16 cellular contexts compared by ENCODE assay signal in genomic region chr11:113618360-113618759, GRCh38.
A peak's percentile ranks its signal among the peaks of the same experiment; 100 is the strongest.
DNase-seq lines count a peak whose midpoint lies in the region; ATAC-seq and TF ChIP-seq lines count a peak whose summit lies in the region.
"Had no signal": no experiment of that assay in that cellular context is flagged by ENCODE, and none has a peak within 500 bp of the region (broad histone marks: within the 10 kb centered on the region; RNA-seq: fewer than 3 reads in every experiment).

No MANE protein-coding gene starts in this region.

- H3K27me3 ChIP-seq in ascending aorta, result no peaks in the 10 kb centered on the region
- no peaks in the 10 kb centered on the region for H3K27me3 ChIP-seq in tibial artery

- no peaks in the 10 kb centered on the region for H3K79me2 ChIP-seq in OCI-LY7 (ENCODE audit: insufficient read depth, low read depth, low read length)

- ATAC-seq in GM18519 (IDR thresholded peaks at IDR 0.05; ENCODE audit: low FRiP score, unreplicated experiment), result no peak

- H4K20me1 ChIP-seq in OCI-LY7 (ENCODE audit: insufficient read depth, low read length), result no peaks in the 10 kb centered on the region

- no TSS peak for BruUV-seq in OCI-LY7 (replicated peaks; lab: Mats Ljungman, UMichigan)

- H3K9me2 ChIP-seq in OCI-LY7 (ENCODE audit: insufficient read depth, low read length), result no peaks in the 10 kb centered on the region

- H3K4me1 ChIP-seq in ascending aorta (peaks cover 3 to 29% of the 10 kb centered on the region in 2 donors), tibial artery (peaks cover 0 to 41% (median 18%) of the 10 kb centered on the region in 4 donors), OCI-LY7 (ENCODE audit: insufficient read depth, low read length, poor library complexity, severe bottlenecking) (no peaks in the 10 kb centered on the region)

- no peaks in the 10 kb centered on the region for H3K36me3 ChIP-seq in ascending aorta
- no peaks in the 10 kb centered on the region for H3K36me3 ChIP-seq in tibial artery
- H3K36me3 ChIP-seq in OCI-LY7 (ENCODE audit: insufficient read depth, low read length), result no peaks in the 10 kb centered on the region

- no peak overlapping the region for H2AFZ ChIP-seq in OCI-LY7 (ENCODE audit: low read length)

- POLR2A ChIA-PET in OCI-LY7 (lab: Charles Lee), result interaction anchor here (1.0 kb wide), 1 partner anchor 12 kb away, joined by 3 read pairs; no protein-coding TSS in a partner anchor

- intact Hi-C loops in ascending aorta (cut with DNase I) (loop anchor here (2.0 kb wide), 1 partner anchor 14 kb away; no protein-coding TSS in a partner anchor), tibial artery (cut with DNase I; ENCODE audit: low total_unique reads) (no loop called here), OCI-LY7 (cut with micrococcal nuclease; ENCODE audit: unreplicated experiment) (no loop called here)

- H3K27ac ChIP-seq in ascending aorta (peak overlapping the region; percentile 77 to 94), tibial artery (peak overlapping the region; percentile 76 to 81), OCI-LY7 (ENCODE audit: low read depth, low read length, poor library complexity, severe bottlenecking) (no peak overlapping the region)
- H3K27ac ChIP-seq: KMS-11 had no signal

- peak; percentile 30 for DNase-seq in HCEC 1CT
- peak in 1 of 2 donors; percentile 80 for DNase-seq in ascending aorta (ENCODE audit: low spot score in 2 of 2)
- peak; percentile 76 for DNase-seq in fibroblast of the aortic adventitia (ENCODE audit: low read depth)
- DNase-seq in tibial artery, result peak in 1 of 2 donors; percentile 69
- no peak for DNase-seq in stimulated activated CD4-positive, alpha-beta T cell treated with anti-CD3 and anti-CD28 coated beads, Interleukin-12 subunit alpha, Interleukin-12 subunit beta, amount 100 ng/mL, for 4 hours
- no peak for DNase-seq in OCI-LY7 (ENCODE audit: low spot score)
- DNase-seq: activated CD4-positive, alpha-beta T cell treated with anti-CD3 and anti-CD28 coated beads, Interleukin-2, amount 50 U/mL, for 48 hours; amygdala; islet precursor cell; NCI-H1694 treated with DMSO at 0.1 percent for 48 hours; NCI-H774; SHP77 treated with DMSO at 0.1 percent for 48 hours; stimulated activated CD8-positive, alpha-beta memory T cell treated with anti-CD3 and anti-CD28 coated beads, Interleukin-4, amount 100 ng/mL, for 48 hours; trophoblast cell had no signal

- no peak overlapping the region for H3K4me2 ChIP-seq in OCI-LY7 (ENCODE audit: low read length)
- H3K4me2 ChIP-seq: KMS-11 had no signal

- CTCF ChIA-PET in OCI-LY7 (lab: Charles Lee; ENCODE audit: unreplicated experiment), result no interaction called here

- TF ChIP-seq CTCF in ascending aorta (IDR thresholded peaks at IDR 0.05), result no peak
- TF ChIP-seq CTCF in fibroblast of the aortic adventitia (IDR thresholded peaks at IDR 0.05; ENCODE audit: insufficient read depth, low read length), result no peak
- TF ChIP-seq CTCF in tibial artery (IDR thresholded peaks at IDR 0.05), result no peak
- TF ChIP-seq CTCF in OCI-LY7 (conservative IDR thresholded peaks at IDR 0.05; ENCODE audit: low read length), result no peak

- H3K4me3 ChIP-seq in ascending aorta (no peak overlapping the region), fibroblast of the aortic adventitia (ENCODE audit: low read depth, low read length) (no peak overlapping the region), tibial artery (no peak overlapping the region), OCI-LY7 (ENCODE audit: low read depth, low read length, poor library complexity, severe bottlenecking) (no peak overlapping the region)

- H3K9me3 ChIP-seq in ascending aorta (peaks cover 0 to 12% of the 10 kb centered on the region in 2 donors), tibial artery (peaks cover 0 to 3% (median 0%) of the 10 kb centered on the region in 3 donors), OCI-LY7 (ENCODE audit: low read length) (no peaks in the 10 kb centered on the region)

Comparison
In these comparisons a context has a peak if more than half of its experiments do, and no peak if none do; other contexts are left out.
1. DNase-seq: peak in HCEC 1CT (single experiment) and fibroblast of the aortic adventitia (single experiment); none in stimulated activated CD4-positive, alpha-beta T cell treated with anti-CD3 and anti-CD28 coated beads, Interleukin-12 subunit alpha, Interleukin-12 subunit beta, amount 100 ng/mL, for 4 hours (single experiment) and OCI-LY7 (single experiment).